25 cellular contexts compared by ENCODE assay signal in genomic region chr4:37652747-37653527, GRCh38. TPM values are rescaled to one million over a fixed set of nuclear protein-coding genes. Genes with fewer than 3 reads are reported as not detected.
DNase-seq lines count a peak whose midpoint lies in the region; ATAC-seq, FAIRE-seq and TF ChIP-seq lines count a peak whose summit lies in the region.
"Had no signal": no experiment of that assay in that cellular context is flagged by ENCODE, and none has a peak within 500 bp of the region (broad histone marks: within the 10 kb centered on the region; RNA-seq: fewer than 3 reads in every experiment).

No MANE protein-coding gene starts in this region.

- H3K27me3 ChIP-seq in HUES48 (ENCODE audit: control insufficient read depth, insufficient read depth, low read length) (no peaks in the 10 kb centered on the region), small intestine (ENCODE audit: control insufficient read depth in 2 of 2, insufficient read depth in 2 of 2, low read length in 2 of 2) (no peaks in the 10 kb centered on the region)
- H3K27me3 ChIP-seq: breast epithelium, colonic mucosa, esophagus muscularis mucosa had no signal

- 23 to 69% (median 40%) methylated on average over 4 of the region's 4 CpGs for WGBS in small intestine, 3 donors

- no peak overlapping the region for H3K9ac ChIP-seq in HUES48 (ENCODE audit: low read depth, low read length)

- FAIRE-seq in small intestine (lab: Jason Lieb, UNC) = no peak
- FAIRE-seq: frontal cortex had no signal

- in situ Hi-C loops in GM13976 (cut with MboI; ENCODE audit: low sequenced_read_pairs, unreplicated experiment) = no loop called here

- no peak for TF ChIP-seq CTCF in GM13976 (IDR thresholded peaks at IDR 0.05; ENCODE audit: borderline replicate concordance, control extremely low read depth, extremely low read depth, insufficient read depth, missing control alignments)

- DNase-seq in small intestine (peak; percentile 53), NCI-H2171 treated with DMSO at 0.1 percent for 48 hours (lab: John Stamatoyannopoulos, UW) (no peak), COLO829 (ENCODE audit: low spot score) (no peak), GM13976 (ENCODE audit: low spot score) (no peak)
- DNase-seq: amniotic stem cell; CD4-positive, alpha-beta memory T cell; colonic mucosa; DMS53; effector memory CD8-positive, alpha-beta T cell; GF-D8; MM.1S; NCI-H1436 treated with DMSO at 0.1 percent for 48 hours; NCI-H524 treated with DMSO at 0.1 percent for 48 hours; stimulated activated CD4-positive, alpha-beta T cell treated with anti-CD3 and anti-CD28 coated beads, Interleukin-1b, Interleukin-23, amount 100 ng/mL, for 48 hours had no signal

- H3K36me3 ChIP-seq in HUES48 (ENCODE audit: control insufficient read depth, insufficient read depth, low read length) = no peaks in the 10 kb centered on the region
- H3K36me3 ChIP-seq in small intestine (ENCODE audit: control insufficient read depth in 2 of 2, insufficient read depth in 2 of 2, low read length in 2 of 2) = peaks cover 0 to 3% of the 10 kb centered on the region in 2 donors
- H3K36me3 ChIP-seq: breast epithelium, colonic mucosa, thoracic aorta had no signal

- H3K4me3 ChIP-seq in HUES48 (ENCODE audit: low read depth, low read length) (no peak overlapping the region), small intestine (ENCODE audit: low read depth in 1 of 2, low read length in 2 of 2) (no peak overlapping the region)
- H3K4me3 ChIP-seq: breast epithelium, colonic mucosa, esophagus muscularis mucosa, SK-N-MC, thoracic aorta had no signal

- H3K27ac ChIP-seq in HUES48 (ENCODE audit: low read depth, low read length) = peak overlapping the region; percentile 72
- H3K27ac ChIP-seq in small intestine (ENCODE audit: low read depth in 1 of 2, low read length in 1 of 2) = no peak overlapping the region
- H3K27ac ChIP-seq: breast epithelium, colonic mucosa, esophagus muscularis mucosa, RWPE1, SK-N-MC, thoracic aorta, VCaP had no signal

- H3K9me3 ChIP-seq in HUES48 (ENCODE audit: control insufficient read depth, insufficient read depth, low read length) (peaks cover 10% of the 10 kb centered on the region; the same call in 1 of the 2 replicates), small intestine (ENCODE audit: control insufficient read depth, low read depth) (no peaks in the 10 kb centered on the region)
- H3K9me3 ChIP-seq: colonic mucosa had no signal

- ATAC-seq in GM19043 (IDR thresholded peaks at IDR 0.05; ENCODE audit: low read depth, unreplicated experiment) (peak; percentile 67), GM21423 (IDR thresholded peaks at IDR 0.05; ENCODE audit: unreplicated experiment) (peak; percentile 49)
- ATAC-seq: effector memory CD8-positive, alpha-beta T cell; stimulated activated memory B cell treated with anti-CD40 and anti-IgM and Interleukin-4, amounts not matched to agents 10 μg/mL and 1 μg/mL and 100 μg/mL, for 72 hours had no signal

- H3K4me1 ChIP-seq in HUES48 (ENCODE audit: control insufficient read depth, insufficient read depth, low read length) = peaks cover 44% of the 10 kb centered on the region
- peaks cover under 1 to 5% of the 10 kb centered on the region in 2 donors for H3K4me1 ChIP-seq in small intestine (ENCODE audit: control insufficient read depth in 2 of 2, insufficient read depth in 1 of 2, low read depth in 1 of 2, low read length in 1 of 2)
- H3K4me1 ChIP-seq: breast epithelium, colonic mucosa had no signal

RNA-seq across cellular contexts. Expression of gene RELL1, which starts 33.2 kb away (rescaled TPM):
- 1 to 10 TPM in 2 of 3 donors, under 1 TPM in 1; 0.89 to 6.8 (median 1.6) TPM for polyA plus RNA-seq in small intestine
